ENCODE assay signal across 14 cellular contexts in the genomic region with DNA sequence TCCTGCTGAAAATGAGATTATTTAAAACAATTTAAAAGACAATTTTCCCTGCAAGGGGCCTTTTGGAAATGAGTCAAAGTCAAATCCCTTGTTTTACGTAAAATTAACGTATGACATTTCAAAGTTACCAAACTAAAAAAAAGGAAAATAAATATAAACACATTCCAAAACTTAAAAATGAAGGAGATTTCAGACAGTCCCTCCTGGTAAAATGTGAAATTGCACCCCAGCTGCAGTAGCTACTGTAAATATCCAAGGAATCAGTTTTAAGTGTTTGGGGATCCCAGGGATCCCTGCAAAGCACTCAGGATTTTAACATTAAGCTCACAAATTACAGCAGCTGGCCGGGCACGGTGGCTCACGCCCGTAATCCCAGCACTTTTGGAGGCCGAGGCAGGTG.
DNase-seq lines count a peak whose midpoint lies in the region; ATAC-seq and TF ChIP-seq lines count a peak whose summit lies in the region.
"Had no signal": no experiment of that assay in that cellular context is flagged by ENCODE, and none has a peak within 500 bp of the region (broad histone marks: within the 10 kb centered on the region; RNA-seq: fewer than 3 reads in every experiment).

No MANE protein-coding gene starts in this region.

- H3K36me3 ChIP-seq in HUES48 (ENCODE audit: control insufficient read depth, insufficient read depth, low read length): no peaks in the 10 kb centered on the region
- H3K36me3 ChIP-seq in mammary epithelial cell (ENCODE audit: insufficient read depth, low read length): peaks cover 2% of the 10 kb centered on the region
- H3K36me3 ChIP-seq in left lung: no peaks in the 10 kb centered on the region
- H3K36me3 ChIP-seq in tibial artery: no peaks in the 10 kb centered on the region

- ATAC-seq in left lung: no peak

- no peak overlapping the region for H2AFZ ChIP-seq in mammary epithelial cell (ENCODE audit: low read depth, low read length)

- no peak overlapping the region for H3K4me3 ChIP-seq in HUES48 (ENCODE audit: low read depth, low read length)
- no peak overlapping the region for H3K4me3 ChIP-seq in mammary epithelial cell (replicated peaks in 1 of 3; ENCODE audit: insufficient read depth in 1 of 3, low read depth in 2 of 3, low read length in 3 of 3)
- no peak overlapping the region for H3K4me3 ChIP-seq in left lung
- H3K4me3 ChIP-seq in skin epidermis: no peak overlapping the region
- no peak overlapping the region for H3K4me3 ChIP-seq in tibial artery

- no peaks in the 10 kb centered on the region for H4K20me1 ChIP-seq in mammary epithelial cell (ENCODE audit: insufficient read depth, low read length)

- dilution Hi-C loops in mammary epithelial cell (cut with HindIII; ENCODE audit: low sequenced_read_pairs): no loop called here

- peak overlapping the region; percentile 55 for H3K4me2 ChIP-seq in mammary epithelial cell (ENCODE audit: insufficient read depth, low read depth, low read length)

- intact Hi-C loops in mammary epithelial cell (cut with micrococcal nuclease): no loop called here
- intact Hi-C loops in left lung (cut with DNase I): no loop called here
- intact Hi-C loops in tibial artery (cut with DNase I; ENCODE audit: low total_unique reads): loop anchor here (10.0 kb wide), 1 partner anchor 58 kb away; the partner anchor contains the start of gene NXN
- intact Hi-C loops in posterior vena cava (cut with DNase I): no loop called here

- H3K27ac ChIP-seq in HUES48 (ENCODE audit: low read depth, low read length) (peak overlapping the region; percentile 59), mammary epithelial cell (ENCODE audit: insufficient read depth, low read depth, low read length) (peak overlapping the region; percentile 97), left lung (peak overlapping the region; percentile 60 to 66), skin epidermis (peak overlapping the region in 17 of 21 experiments; percentile 2 to 94 (median 66)), tibial artery (no peak overlapping the region)

- BruUV-seq in mammary epithelial cell (replicated peaks; lab: Mats Ljungman, UMichigan): no TSS peak

- peak; percentile 11 to 36 for TF ChIP-seq CTCF in mammary epithelial cell (conservative IDR thresholded peaks at IDR 0.05 in 1 of 2, IDR thresholded peaks at IDR 0.05 in 1 of 2; ENCODE audit: extremely low read depth in 1 of 2, insufficient read depth in 1 of 2, low read depth in 1 of 2, low read length in 2 of 2)
- no peak for TF ChIP-seq CTCF in left lung (IDR thresholded peaks at IDR 0.05)
- TF ChIP-seq CTCF in tibial artery (IDR thresholded peaks at IDR 0.05): no peak

- no peaks in the 10 kb centered on the region for H3K27me3 ChIP-seq in HUES48 (ENCODE audit: control insufficient read depth, insufficient read depth, low read length)
- no peaks in the 10 kb centered on the region for H3K27me3 ChIP-seq in mammary epithelial cell (ENCODE audit: insufficient read depth, low read length)
- H3K27me3 ChIP-seq in left lung: no peaks in the 10 kb centered on the region
- H3K27me3 ChIP-seq in tibial artery: no peaks in the 10 kb centered on the region

- H3K4me1 ChIP-seq in HUES48 (ENCODE audit: control insufficient read depth, insufficient read depth, low read length) (peaks cover 11% of the 10 kb centered on the region), mammary epithelial cell (ENCODE audit: insufficient read depth, low read length) (peaks cover 19% of the 10 kb centered on the region), left lung (peaks cover 0 to 16% of the 10 kb centered on the region in 2 donors), tibial artery (peaks cover 0 to 6% (median 2%) of the 10 kb centered on the region in 4 donors)

- CTCF ChIA-PET in mammary epithelial cell (lab: Charles Lee; ENCODE audit: low non-redundant PET): no interaction called here

- H3K79me2 ChIP-seq in mammary epithelial cell (ENCODE audit: insufficient read depth, low read length): peaks cover 92% of the 10 kb centered on the region

- H3K9me3 ChIP-seq in HUES48 (ENCODE audit: control insufficient read depth, insufficient read depth, low read length) (no peaks in the 10 kb centered on the region), mammary epithelial cell (replicated peaks; ENCODE audit: insufficient read depth, low read length) (no peaks in the 10 kb centered on the region), left lung (no peaks in the 10 kb centered on the region), tibial artery (no peaks in the 10 kb centered on the region)

- H3K9ac ChIP-seq in HUES48 (ENCODE audit: low read depth, low read length) (peak overlapping the region; percentile 11; the same call in 1 of the 2 replicates), mammary epithelial cell (ENCODE audit: insufficient read depth, low read length) (peak overlapping the region; percentile 84)

- 82% methylated on average over 7 of the region's 7 CpGs for WGBS in mammary epithelial cell (ENCODE audit: low coverage, missing lambda C conversion rate)

- in situ Hi-C loops in mammary epithelial cell (cut with MboI; ENCODE audit: low sequenced_read_pairs in 2 of 2): no loop called here

- no peak for DNase-seq in mammary epithelial cell
- DNase-seq in left lung: no peak
- no peak for DNase-seq in tibial artery
- no peak for DNase-seq in Kasumi-1 (lab: John Stamatoyannopoulos, UW)
- DNase-seq in posterior vena cava (ENCODE audit: low spot score): no peak
- no peak for DNase-seq in cortex of kidney (lab: John Stamatoyannopoulos, UW)
- DNase-seq: activated CD4-positive, alpha-beta T cell treated with anti-CD3 and anti-CD28 coated beads, Interleukin-2, amount 50 U/mL, for 48 hours; activated gamma-delta T cell; central memory CD4-positive, alpha-beta T cell; stimulated activated CD4-positive, alpha-beta T cell treated with anti-CD3 and anti-CD28 coated beads, Interleukin-4, amount 100 ng/mL, for 24 hours; stimulated activated naive CD4-positive, alpha-beta T cell treated with Interleukin-2 at 50 U/mL for 16 hours; T-helper 2 cell had no signal

Comparison
In these comparisons a context has a peak if more than half of its experiments do, and no peak if none do; other contexts are left out.
1. H3K27ac ChIP-seq: peak in HUES48 (single experiment), mammary epithelial cell (single experiment), left lung (2 of 2) and skin epidermis (17 of 21); none in tibial artery (0 of 2).
2. CTCF ChIP-seq: peak in mammary epithelial cell (2 of 2); none in left lung (0 of 2) and tibial artery (0 of 2).